ENCODE assay signal across 24 cellular contexts in the genomic region with DNA sequence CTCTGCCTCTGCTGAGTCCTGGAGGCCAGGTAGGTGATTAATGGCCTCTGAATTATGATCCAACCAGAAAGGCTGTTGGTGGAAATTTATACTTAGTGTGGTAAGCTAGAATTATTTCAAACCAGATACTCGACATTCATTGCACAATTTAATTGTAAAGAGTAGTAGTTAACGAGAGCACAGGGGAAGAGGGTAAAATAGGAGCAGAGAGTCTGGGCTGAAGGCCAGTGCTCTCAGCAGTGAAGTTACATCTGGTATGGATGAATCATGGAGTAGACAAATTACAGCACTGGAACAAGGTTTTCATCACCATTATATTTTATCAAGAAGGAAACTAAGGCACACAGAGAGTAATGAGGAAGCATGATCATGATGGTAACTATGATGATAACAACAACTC.
DNase-seq lines count a peak whose midpoint lies in the region; TF ChIP-seq lines count a peak whose summit lies in the region.
"Had no signal": no experiment of that assay in that cellular context is flagged by ENCODE, and none has a peak within 500 bp of the region (broad histone marks: within the 10 kb centered on the region; RNA-seq: fewer than 3 reads in every experiment).

No MANE protein-coding gene starts in this region.

- no peaks in the 10 kb centered on the region for H3K9me3 ChIP-seq in PC-9 (ENCODE audit: insufficient read depth, low read depth)
- H3K9me3 ChIP-seq: mucosa of descending colon, SJCRH30, suprapubic skin, upper lobe of right lung had no signal

- POLR2A ChIA-PET in PC-9 (lab: Charles Lee; ENCODE audit: unreplicated experiment): no interaction called here

- no peak overlapping the region for H3K27ac ChIP-seq in PC-9
- H3K27ac ChIP-seq: SJCRH30, suprapubic skin, upper lobe of right lung had no signal

- no peaks in the 10 kb centered on the region for H3F3A ChIP-seq in PC-9 (ENCODE audit: insufficient read depth, low read depth)

- H3K4me3 ChIP-seq in AG09309 (ENCODE audit: control insufficient read depth, low read depth, low read length) (no peak overlapping the region), astrocyte of the cerebellum (ENCODE audit: low read depth, low read length) (no peak overlapping the region), PC-9 (no peak overlapping the region)
- H3K4me3 ChIP-seq: lung, mucosa of descending colon, SJCRH30, suprapubic skin, upper lobe of right lung had no signal

- intact Hi-C loops in PC-9 (cut with micrococcal nuclease; ENCODE audit: unreplicated experiment): no loop called here

- in situ Hi-C loops in astrocyte of the cerebellum (cut with HindIII; ENCODE audit: low sequenced_read_pairs): no loop called here

- no peaks in the 10 kb centered on the region for H3K36me3 ChIP-seq in PC-9 (ENCODE audit: low read depth)
- H3K36me3 ChIP-seq: SJCRH30, suprapubic skin, upper lobe of right lung had no signal

- no TSS peak for BruUV-seq in PC-9 (replicated peaks; lab: Mats Ljungman, UMichigan)

- DNase-seq in AG09309 (ENCODE audit: low read depth) (peak; percentile 53), GM04503 (ENCODE audit: low read depth) (peak; percentile 52), astrocyte of the cerebellum (ENCODE audit: low read depth) (peak; percentile 5), fibroblast of the conjunctiva (ENCODE audit: low read depth) (peak; percentile 14), DMS114 treated with DMSO at 0.1 percent for 48 hours (lab: John Stamatoyannopoulos, UW; ENCODE audit: unreplicated experiment) (no peak), NCI-H526 (lab: John Stamatoyannopoulos, UW) (no peak), GM19240 (ENCODE audit: insufficient read length, low spot score) (no peak), PC-9 (no peak)
- DNase-seq: activated CD4-positive, alpha-beta T cell treated with anti-CD3 and anti-CD28 coated beads, Interleukin-2, amount 50 U/mL, for 1 hour; activated T-cell treated with anti-CD3 and anti-CD28 coated beads, Interleukin-2, amount 50 U/mL, for 48 hours; amygdala; Calu3; foreskin melanocyte; Karpas-422; mucosa of descending colon; NCI-H146; NCI-H2171 treated with DMSO at 0.1 percent for 48 hours; NCI-H526 treated with DMSO at 0.1 percent for 48 hours; nephron progenitor cell; SJCRH30; stimulated activated CD4-positive, alpha-beta T cell treated with anti-CD3 and anti-CD28 coated beads, Interleukin-4, amount 100 ng/mL, for 4 hours; upper lobe of right lung had no signal

- H3K4me2 ChIP-seq in PC-9: no peak overlapping the region

- H3K27me3 ChIP-seq in PC-9 (ENCODE audit: insufficient read depth, low read depth): peaks cover 5% of the 10 kb centered on the region; the same call in 1 of the 2 replicates
- H3K27me3 ChIP-seq: SJCRH30, suprapubic skin, upper lobe of right lung had no signal

- CTCF ChIA-PET in PC-9 (lab: Charles Lee): no interaction called here

- TF ChIP-seq CTCF in AG09309 (IDR thresholded peaks at IDR 0.05; ENCODE audit: control insufficient read depth, insufficient read depth, low read depth, low read length, missing control alignments) (no peak), astrocyte of the cerebellum (IDR thresholded peaks at IDR 0.05; ENCODE audit: low read depth, low read length, missing control alignments) (no peak), PC-9 (conservative IDR thresholded peaks at IDR 0.05) (no peak)

- no peaks in the 10 kb centered on the region for H3K9me2 ChIP-seq in PC-9 (ENCODE audit: insufficient read depth)

- H3K4me1 ChIP-seq in PC-9 (replicated peaks; ENCODE audit: insufficient read depth): no peaks in the 10 kb centered on the region
- H3K4me1 ChIP-seq: SJCRH30, suprapubic skin, upper lobe of right lung had no signal

- H2AFZ ChIP-seq in PC-9: no peak overlapping the region

- H4K20me1 ChIP-seq in PC-9 (ENCODE audit: insufficient read depth): no peaks in the 10 kb centered on the region; the same call in 1 of the 2 replicates

- no peaks in the 10 kb centered on the region for H3K79me2 ChIP-seq in PC-9 (ENCODE audit: low read depth)

Comparison
In these comparisons a context has a peak if more than half of its experiments do, and no peak if none do; other contexts are left out.
1. DNase-seq: peak in AG09309 (single experiment), GM04503 (single experiment), astrocyte of the cerebellum (single experiment) and fibroblast of the conjunctiva (single experiment); none in DMS114 treated with DMSO at 0.1 percent for 48 hours (single experiment), NCI-H526 (0 of 2), GM19240 (single experiment) and PC-9 (0 of 2).